ENCODE assay signal across 2 cellular contexts in the genomic region with DNA sequence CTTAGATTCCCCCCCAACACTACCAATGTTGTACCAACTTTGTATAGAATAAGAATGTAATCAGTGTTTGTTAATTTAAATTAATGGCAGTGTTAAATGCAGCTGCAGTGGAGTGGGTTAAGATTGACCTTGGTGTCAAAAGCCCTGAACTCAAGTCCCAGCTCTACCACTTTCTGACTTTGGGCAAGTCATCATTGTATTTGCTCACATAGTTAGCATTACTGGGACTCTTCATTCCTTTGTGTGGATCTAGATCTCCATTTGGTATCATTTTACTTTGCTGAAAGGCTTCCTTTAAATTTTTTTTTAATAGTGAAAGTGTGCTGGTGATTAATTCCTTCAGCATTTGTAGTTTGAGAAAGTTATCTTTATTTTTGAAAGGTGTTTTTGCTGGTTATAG.
TF ChIP-seq lines count a peak whose summit lies in the region.

No MANE protein-coding gene starts in this region.

TF ChIP-seq in HEK293, 187 proteins besides CTCF, POLR2A, EP300 and RAD21:
- TF ChIP-seq ZNF169 (tag by site-specific recombination; IDR thresholded peaks at IDR 0.05) (no peak), KLF16 (tag by site-specific recombination; IDR thresholded peaks at IDR 0.05) (no peak), PRDM1 (tag by site-specific recombination; IDR thresholded peaks at IDR 0.05) (0 out of 2 replicates have a peak, but pooled peaks have one; percentile 62)
- TF ChIP-seq, protein P1, sequence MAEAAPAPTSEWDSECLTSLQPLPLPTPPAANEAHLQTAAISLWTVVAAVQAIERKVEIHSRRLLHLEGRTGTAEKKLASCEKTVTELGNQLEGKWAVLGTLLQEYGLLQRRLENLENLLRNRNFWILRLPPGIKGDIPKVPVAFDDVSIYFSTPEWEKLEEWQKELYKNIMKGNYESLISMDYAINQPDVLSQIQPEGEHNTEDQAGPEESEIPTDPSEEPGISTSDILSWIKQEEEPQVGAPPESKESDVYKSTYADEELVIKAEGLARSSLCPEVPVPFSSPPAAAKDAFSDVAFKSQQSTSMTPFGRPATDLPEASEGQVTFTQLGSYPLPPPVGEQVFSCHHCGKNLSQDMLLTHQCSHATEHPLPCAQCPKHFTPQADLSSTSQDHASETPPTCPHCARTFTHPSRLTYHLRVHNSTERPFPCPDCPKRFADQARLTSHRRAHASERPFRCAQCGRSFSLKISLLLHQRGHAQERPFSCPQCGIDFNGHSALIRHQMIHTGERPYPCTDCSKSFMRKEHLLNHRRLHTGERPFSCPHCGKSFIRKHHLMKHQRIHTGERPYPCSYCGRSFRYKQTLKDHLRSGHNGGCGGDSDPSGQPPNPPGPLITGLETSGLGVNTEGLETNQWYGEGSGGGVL (tag by site-specific recombination; IDR thresholded peaks at IDR 0.05) = no peak

TF ChIP-seq in H1, 55 proteins besides CTCF, POLR2A, EP300 and RAD21:
- TF ChIP-seq TEAD4 (IDR thresholded peaks at IDR 0.05; ENCODE audit: low read depth, low read length) (peak; percentile 16; the same call in 1 of the 2 replicates), EZH2 (IDR thresholded peaks at IDR 0.05; ENCODE audit: low read depth, low read length, severe bottlenecking) (no peak)
